Comparison of ENCODE assay signal across 27 cellular contexts in genomic region chr10:99767901-99768300, GRCh38.
"Had no signal": no experiment of that assay in that cellular context is flagged by ENCODE, and none has a peak within 500 bp of the region (broad histone marks: within the 10 kb centered on the region; RNA-seq: fewer than 3 reads in every experiment).

No MANE protein-coding gene starts in this region.

- H3K27me3 ChIP-seq: stomach, suprapubic skin, testis, thyroid gland, tibial artery, tibial nerve, transverse colon, upper lobe of left lung, upper lobe of right lung, uterus, vagina had no signal

- H3K4me3 Mint-ChIP-seq: stimulated activated effector memory CD8-positive, alpha-beta T cell treated with anti-CD3 and anti-CD28 coated beads, Interleukin-12 subunit alpha, Interleukin-12 subunit beta, amount 100 ng/mL, for 72 hours; stimulated activated memory B cell treated with anti-CD40 and anti-IgM and Interleukin-4, amounts not matched to agents 10 μg/mL and 1 μg/mL and 100 μg/mL, for 72 hours; stimulated activated naive B cell treated with anti-CD40 and anti-IgM and Interleukin-4, amounts not matched to agents 10 μg/mL and 1 μg/mL and 100 μg/mL, for 72 hours; stimulated activated naive CD8-positive, alpha-beta T cell treated with anti-CD3 and anti-CD28 coated beads, Interleukin-15, amount 100 ng/mL, for 72 hours; stimulated activated naive CD8-positive, alpha-beta T cell treated with anti-CD3 and anti-CD28 coated beads, Interleukin-15, Interleukin-2, amounts not matched to agents 100 ng/mL and 50 ng/mL, for 24 hours had no signal

- H3K27me3 Mint-ChIP-seq: stimulated activated memory B cell treated with anti-CD40 and anti-IgM and Interleukin-4, amounts not matched to agents 10 μg/mL and 1 μg/mL and 100 μg/mL, for 72 hours; stimulated activated naive B cell treated with anti-CD40 and anti-IgM and Interleukin-4, amounts not matched to agents 10 μg/mL and 1 μg/mL and 100 μg/mL, for 72 hours; stimulated activated naive CD8-positive, alpha-beta T cell treated with anti-CD3 and anti-CD28 coated beads, Interleukin-15, amount 100 ng/mL, for 72 hours; stimulated activated naive CD8-positive, alpha-beta T cell treated with anti-CD3 and anti-CD28 coated beads, Interleukin-15, Interleukin-2, amounts not matched to agents 100 ng/mL and 50 ng/mL, for 24 hours had no signal

- H3K9me3 ChIP-seq: stomach, suprapubic skin, testis, thoracic aorta, thyroid gland, tibial artery, transverse colon, upper lobe of left lung, upper lobe of right lung, uterus, vagina had no signal

- H3K4me1 Mint-ChIP-seq: stimulated activated naive CD8-positive, alpha-beta T cell treated with anti-CD3 and anti-CD28 coated beads, Interleukin-15, amount 100 ng/mL, for 72 hours had no signal

- H3K27ac Mint-ChIP-seq: stimulated activated effector memory CD8-positive, alpha-beta T cell treated with anti-CD3 and anti-CD28 coated beads, Interleukin-12 subunit alpha, Interleukin-12 subunit beta, amount 100 ng/mL, for 72 hours; stimulated activated memory B cell treated with anti-CD40 and anti-IgM and Interleukin-4, amounts not matched to agents 10 μg/mL and 1 μg/mL and 100 μg/mL, for 72 hours; stimulated activated naive B cell treated with anti-CD40 and anti-IgM and Interleukin-4, amounts not matched to agents 10 μg/mL and 1 μg/mL and 100 μg/mL, for 72 hours; stimulated activated naive CD8-positive, alpha-beta T cell treated with anti-CD3 and anti-CD28 coated beads, Interleukin-15, amount 100 ng/mL, for 72 hours; stimulated activated naive CD8-positive, alpha-beta T cell treated with anti-CD3 and anti-CD28 coated beads, Interleukin-15, Interleukin-2, amounts not matched to agents 100 ng/mL and 50 ng/mL, for 24 hours had no signal

- DNase-seq: stimulated activated CD4-positive, alpha-beta T cell treated with anti-CD3 and anti-CD28 coated beads, Interleukin-2, amount 100 ng/mL, for 24 hours; stimulated activated CD4-positive, alpha-beta T cell treated with anti-CD3 and anti-CD28 coated beads, Interleukin-2, amount 100 ng/mL, for 48 hours; stimulated activated CD4-positive, alpha-beta T cell treated with anti-CD3 and anti-CD28 coated beads, Interleukin-4, amount 100 ng/mL, for 1 hour; stimulated activated CD4-positive, alpha-beta T cell treated with anti-CD3 and anti-CD28 coated beads, Interleukin-4, amount 100 ng/mL, for 24 hours; stimulated activated CD4-positive, alpha-beta T cell treated with anti-CD3 and anti-CD28 coated beads, Interleukin-4, amount 100 ng/mL, for 4 hours; stimulated activated CD8-positive, alpha-beta memory T cell treated with anti-CD3 and anti-CD28 coated beads, Interleukin-4, amount 100 ng/mL, for 48 hours; stimulated activated naive B cell treated with anti-CD40 and anti-IgM and Interleukin-4, amounts not matched to agents 10 μg/mL and 1 μg/mL and 100 μg/mL, for 72 hours; stimulated activated naive CD4-positive, alpha-beta T cell; stimulated activated naive CD4-positive, alpha-beta T cell treated with Interleukin-2 at 50 U/mL for 16 hours; stimulated activated naive CD8-positive, alpha-beta T cell treated with anti-CD3 and anti-CD28 coated beads, Interleukin-15, amount 100 ng/mL, for 72 hours; stimulated activated naive CD8-positive, alpha-beta T cell treated with anti-CD3 and anti-CD28 coated beads, Interleukin-15, Interleukin-2, amounts not matched to agents 100 U/mL and 50 U/mL, for 24 hours; stomach; substantia nigra; testis; thyroid gland; tibial artery; transverse colon; upper lobe of left lung; upper lobe of right lung; uterus had no signal

- H3K4me3 ChIP-seq: stomach, suprapubic skin, testis, thoracic aorta, thyroid gland, tibial artery, tibial nerve, transverse colon, upper lobe of left lung, upper lobe of right lung, uterus, vagina had no signal

- ATAC-seq: stimulated activated effector memory CD8-positive, alpha-beta T cell treated with anti-CD3 and anti-CD28 coated beads, Interleukin-12 subunit alpha, Interleukin-12 subunit beta, amount 100 ng/mL, for 72 hours; stimulated activated memory B cell treated with anti-CD40 and anti-IgM and Interleukin-4, amounts not matched to agents 10 μg/mL and 1 μg/mL and 100 μg/mL, for 72 hours; stimulated activated naive B cell treated with anti-CD40 and anti-IgM and Interleukin-4, amounts not matched to agents 10 μg/mL and 1 μg/mL and 100 μg/mL, for 72 hours; stimulated activated naive CD8-positive, alpha-beta T cell treated with anti-CD3 and anti-CD28 coated beads, Interleukin-15, amount 100 ng/mL, for 72 hours; stimulated activated naive CD8-positive, alpha-beta T cell treated with anti-CD3 and anti-CD28 coated beads, Interleukin-15, Interleukin-2, amounts not matched to agents 100 U/mL and 50 U/mL, for 24 hours; upper lobe of right lung had no signal

- H3K36me3 Mint-ChIP-seq: stimulated activated effector memory CD8-positive, alpha-beta T cell treated with anti-CD3 and anti-CD28 coated beads, Interleukin-12 subunit alpha, Interleukin-12 subunit beta, amount 100 ng/mL, for 72 hours had no signal

- H3K9me3 Mint-ChIP-seq: stimulated activated memory B cell treated with anti-CD40 and anti-IgM and Interleukin-4, amounts not matched to agents 10 μg/mL and 1 μg/mL and 100 μg/mL, for 72 hours; stimulated activated naive B cell treated with anti-CD40 and anti-IgM and Interleukin-4, amounts not matched to agents 10 μg/mL and 1 μg/mL and 100 μg/mL, for 72 hours; stimulated activated naive CD8-positive, alpha-beta T cell treated with anti-CD3 and anti-CD28 coated beads, Interleukin-15, amount 100 ng/mL, for 72 hours had no signal

- H3K36me3 ChIP-seq: stomach, suprapubic skin, thoracic aorta, thyroid gland, transverse colon, upper lobe of left lung, upper lobe of right lung, uterus, vagina had no signal

- H3K27ac ChIP-seq: stomach, suprapubic skin, testis, thoracic aorta, thyroid gland, tibial artery, tibial nerve, transverse colon, upper lobe of left lung, upper lobe of right lung, uterus, vagina had no signal

- H3K4me1 ChIP-seq: stomach, suprapubic skin, testis, thyroid gland, tibial artery, tibial nerve, transverse colon, upper lobe of left lung, upper lobe of right lung, uterus, vagina had no signal
